ENCODE assay signal across 8 cellular contexts in genomic region chr2:144452169-144453038, GRCh38.
A peak's percentile ranks its signal among the peaks of the same experiment; 100 is the strongest.
DNase-seq lines count a peak whose midpoint lies in the region; ATAC-seq, FAIRE-seq and TF ChIP-seq lines count a peak whose summit lies in the region.

No MANE protein-coding gene starts in this region.

- no peak for FAIRE-seq in GM12891 (lab: Jason Lieb, UNC)

- H3K9me3 ChIP-seq in heart left ventricle, result no peaks in the 10 kb centered on the region

- DNase-seq in heart left ventricle (no peak), left cardiac atrium (no peak), caudate nucleus (lab: John Stamatoyannopoulos, UW) (peak in 2 of 61 donors; percentile 25 to 36), mesendoderm (peak; percentile 95), RKO (ENCODE audit: low spot score) (no peak), GM12891 (ENCODE audit: insufficient read length, low spot score) (no peak), cortex of kidney (lab: John Stamatoyannopoulos, UW) (no peak), lower leg skin (ENCODE audit: low spot score in 2 of 2) (no peak)

- H3K27ac ChIP-seq in heart left ventricle (peak overlapping the region; percentile 6 to 74 (median 58)), caudate nucleus (ENCODE audit: low read depth, low read length) (peak overlapping the region; percentile 54), mesendoderm (ENCODE audit: low read depth, low read length) (peak overlapping the region; percentile 85)

- peak overlapping the region; percentile 94 for H3K4ac ChIP-seq in mesendoderm (ENCODE audit: low read depth, low read length)

- peak overlapping the region; percentile 73 for H3K56ac ChIP-seq in mesendoderm (ENCODE audit: low read length)

- 14 to 20% (median 17%) methylated on average over 15 of the region's 15 CpGs for WGBS in heart left ventricle, 4 donors
- no CpG with 5 or more reads among the region's 15 CpGs for WGBS in mesendoderm (ENCODE audit: extremely low coverage, insufficient coverage, low lambda C conversion rate)
- WGBS in lower leg skin, 2 donors, result 21 to 26% methylated on average over 15 of the region's 15 CpGs

- no peak overlapping the region for H4K8ac ChIP-seq in mesendoderm (ENCODE audit: low read depth, low read length)

- H3K79me1 ChIP-seq in mesendoderm (ENCODE audit: low read length), result no peaks in the 10 kb centered on the region

- TF ChIP-seq POLR2A in heart left ventricle (IDR thresholded peaks at IDR 0.05) (no peak), GM12891 (IDR thresholded peaks at IDR 0.05; ENCODE audit: low read depth, low read length) (no peak), lower leg skin (IDR thresholded peaks at IDR 0.05) (no peak)

- intact Hi-C loops in heart left ventricle (cut with DNase I), result loop anchor here in 4 of 10 donors (2.0 to 5.0 kb wide), 3 partner anchors 55 to 60 kb away; no protein-coding TSS in a partner anchor
- intact Hi-C loops in left cardiac atrium (cut with DNase I), result loop anchor here in 1 of 2 donors (10.0 kb wide), 1 partner anchor 62 kb away; no protein-coding TSS in a partner anchor
- intact Hi-C loops in lower leg skin (cut with DNase I; ENCODE audit: low total_unique reads), result no loop called here

- H2BK120ac ChIP-seq in mesendoderm (ENCODE audit: low read depth, low read length), result peak overlapping the region; percentile 98

- peak overlapping the region; percentile 94 for H2BK5ac ChIP-seq in mesendoderm (ENCODE audit: low read length)

- peak overlapping the region in 9 of 12 donors; percentile 13 to 49 (median 38) for H3K4me3 ChIP-seq in heart left ventricle
- H3K4me3 ChIP-seq in mesendoderm (ENCODE audit: low read length), result no peak overlapping the region
- H3K4me3 ChIP-seq in lower leg skin (ENCODE audit: low read depth, poor library complexity, severe bottlenecking), result no peak overlapping the region

- no peaks in the 10 kb centered on the region for H3K79me2 ChIP-seq in mesendoderm (ENCODE audit: control insufficient read depth, insufficient read depth, low read length)

- H3K18ac ChIP-seq in mesendoderm (ENCODE audit: low read length), result peak overlapping the region; percentile 92

- no peak overlapping the region for H3K4me2 ChIP-seq in mesendoderm (ENCODE audit: low read length)

- peak in 6 of 12 donors; percentile 7 to 38 (median 14) for TF ChIP-seq CTCF in heart left ventricle (IDR thresholded peaks at IDR 0.05)
- no peak for TF ChIP-seq CTCF in lower leg skin (IDR thresholded peaks at IDR 0.05)

- H3K36me3 ChIP-seq in heart left ventricle (peaks cover 0 to 29% (median 0%) of the 10 kb centered on the region in 9 donors), mesendoderm (ENCODE audit: control insufficient read depth, insufficient read depth, low read length) (no peaks in the 10 kb centered on the region)

- no peak overlapping the region for H3K23ac ChIP-seq in mesendoderm (ENCODE audit: low read length)

- H4K5ac ChIP-seq in mesendoderm (ENCODE audit: low read length), result peak overlapping the region; percentile 17

- H3K9ac ChIP-seq in mesendoderm (ENCODE audit: low read length), result peak overlapping the region; percentile 33

- H2BK15ac ChIP-seq in mesendoderm (replicated peaks; ENCODE audit: low read depth), result no peak overlapping the region

- no peak overlapping the region for H2AK5ac ChIP-seq in mesendoderm (ENCODE audit: low read length)

- peak in 3 of 4 donors; percentile 7 to 17 (median 10) for ATAC-seq in heart left ventricle
- no peak for ATAC-seq in left cardiac atrium

- H3K27me3 ChIP-seq in heart left ventricle, result no peaks in the 10 kb centered on the region
- H3K27me3 ChIP-seq in mesendoderm (ENCODE audit: insufficient read depth, low read length, poor library complexity), result no peaks in the 10 kb centered on the region

- H3K4me1 ChIP-seq in heart left ventricle (peaks cover 0 to 98% (median 65%) of the 10 kb centered on the region in 12 donors), mesendoderm (ENCODE audit: control insufficient read depth, low read depth, low read length) (peaks cover 20% of the 10 kb centered on the region)

TF ChIP-seq in GM12891, 5 proteins besides CTCF, POLR2A, EP300 and RAD21:
- TF ChIP-seq TAF1 (IDR thresholded peaks at IDR 0.05; ENCODE audit: low read depth, low read length) (no peak), SPI1 (IDR thresholded peaks at IDR 0.05; ENCODE audit: low read depth, low read length) (no peak), POLR2AphosphoS5 (IDR thresholded peaks at IDR 0.05; ENCODE audit: low read depth, low read length) (no peak), PAX5 (IDR thresholded peaks at IDR 0.05; ENCODE audit: insufficient read depth, low read length, severe bottlenecking) (no peak), POU2F2 (IDR thresholded peaks at IDR 0.05; ENCODE audit: low read depth, low read length) (no peak)

Comparison
In these comparisons a context has a peak if more than half of its experiments do, and no peak if none do; other contexts are left out.
1. ATAC-seq: peak in heart left ventricle (3 of 4); none in left cardiac atrium (0 of 2).
2. H3K4me3 ChIP-seq: peak in heart left ventricle (9 of 12); none in mesendoderm (single experiment) and lower leg skin (single experiment).
3. Peak in every context shown above with its lines, with median percentiles within 50 percentile points of each other: H3K27ac ChIP-seq.